9 cellular contexts compared by ENCODE assay signal in genomic region chrX:16212436-16212835, GRCh38. TPM values are rescaled to one million over a fixed set of nuclear protein-coding genes. Genes with fewer than 3 reads are reported as not detected.
DNase-seq lines count a peak whose midpoint lies in the region; ATAC-seq and TF ChIP-seq lines count a peak whose summit lies in the region.
"Had no signal": no experiment of that assay in that cellular context is flagged by ENCODE, and none has a peak within 500 bp of the region (broad histone marks: within the 10 kb centered on the region; RNA-seq: fewer than 3 reads in every experiment).

No MANE protein-coding gene starts in this region.

- H3K4me3 ChIP-seq in BJ (ENCODE audit: low read depth, low read length) (no peak overlapping the region), WERI-Rb-1 (ENCODE audit: low read depth, low read length) (no peak overlapping the region), kidney epithelial cell (ENCODE audit: low read depth, low read length) (no peak overlapping the region)
- H3K4me3 ChIP-seq: gastroesophageal sphincter had no signal

- H3K9me3 ChIP-seq in WERI-Rb-1 (ENCODE audit: severe bottlenecking), result no peaks in the 10 kb centered on the region
- H3K9me3 ChIP-seq: gastroesophageal sphincter had no signal

- CTCF ChIA-PET in BJ (lab: Yijun Ruan, JAX), result interaction anchor here (1.2 to 1.4 kb wide), 2 partner anchors 89 to 281 kb away, joined by 3 read pairs; partner anchors contain the start of gene GRPR

- no peak for DNase-seq in BJ (ENCODE audit: low read depth)
- peak; percentile 2 for DNase-seq in GM20000 (ENCODE audit: low spot score)
- no peak for DNase-seq in WERI-Rb-1
- DNase-seq in kidney epithelial cell (ENCODE audit: low read depth), result no peak
- no peak for DNase-seq in nucleus accumbens (lab: John Stamatoyannopoulos, UW)
- no peak for DNase-seq in mesenteric fat pad (ENCODE audit: low spot score)

- no peaks in the 10 kb centered on the region for H3K27me3 ChIP-seq in BJ (ENCODE audit: control insufficient read depth, insufficient read depth, low read length)
- H3K27me3 ChIP-seq in WERI-Rb-1 (ENCODE audit: insufficient read depth, low read depth, severe bottlenecking), result peaks cover 58% of the 10 kb centered on the region
- H3K27me3 ChIP-seq in kidney epithelial cell (ENCODE audit: control insufficient read depth, insufficient read depth, low read length), result no peaks in the 10 kb centered on the region
- H3K27me3 ChIP-seq: gastroesophageal sphincter had no signal

- POLR2A ChIA-PET in BJ (lab: Charles Lee), result no interaction called here

- no peak overlapping the region for H3K27ac ChIP-seq in WERI-Rb-1
- H3K27ac ChIP-seq: gastroesophageal sphincter had no signal

- H3K36me3 ChIP-seq in BJ (ENCODE audit: control insufficient read depth, insufficient read depth, low read length) (no peaks in the 10 kb centered on the region), WERI-Rb-1 (no peaks in the 10 kb centered on the region), kidney epithelial cell (ENCODE audit: control insufficient read depth, insufficient read depth, low read length) (no peaks in the 10 kb centered on the region)
- H3K36me3 ChIP-seq: gastroesophageal sphincter had no signal

- peak; percentile 29; the same call in 1 of the 2 replicates for TF ChIP-seq CTCF in BJ (IDR thresholded peaks at IDR 0.05; ENCODE audit: insufficient read depth, low read depth, low read length)
- TF ChIP-seq CTCF in GM20000 (IDR thresholded peaks at IDR 0.05; ENCODE audit: extremely low read depth, missing control alignments), result no peak
- peak; percentile 42 for TF ChIP-seq CTCF in WERI-Rb-1 (IDR thresholded peaks at IDR 0.05; ENCODE audit: low read depth, low read length)
- TF ChIP-seq CTCF in kidney epithelial cell (IDR thresholded peaks at IDR 0.05; ENCODE audit: insufficient read depth, low read length, poor library complexity, severe bottlenecking), result peak; percentile 27

- ATAC-seq in HG03025 (IDR thresholded peaks at IDR 0.05; ENCODE audit: low FRiP score, unreplicated experiment), result no peak
- ATAC-seq in HG03469 (IDR thresholded peaks at IDR 0.05; ENCODE audit: unreplicated experiment), result no peak
- ATAC-seq: gastroesophageal sphincter had no signal

RNA-seq across cellular contexts. Expression of gene MAGEB17, which starts 45.2 kb away (rescaled TPM):
- polyA plus RNA-seq in BJ (2011; rRNA removed), result not detected in 2 replicates
- polyA minus RNA-seq in BJ (2011; rRNA and poly(A)+ RNA removed), result not detected in 2 replicates
- total RNA-seq in kidney epithelial cell (not detected in 2 replicates), mesenteric fat pad (not detected)
